25 cellular contexts compared by ENCODE assay signal in the genomic region with DNA sequence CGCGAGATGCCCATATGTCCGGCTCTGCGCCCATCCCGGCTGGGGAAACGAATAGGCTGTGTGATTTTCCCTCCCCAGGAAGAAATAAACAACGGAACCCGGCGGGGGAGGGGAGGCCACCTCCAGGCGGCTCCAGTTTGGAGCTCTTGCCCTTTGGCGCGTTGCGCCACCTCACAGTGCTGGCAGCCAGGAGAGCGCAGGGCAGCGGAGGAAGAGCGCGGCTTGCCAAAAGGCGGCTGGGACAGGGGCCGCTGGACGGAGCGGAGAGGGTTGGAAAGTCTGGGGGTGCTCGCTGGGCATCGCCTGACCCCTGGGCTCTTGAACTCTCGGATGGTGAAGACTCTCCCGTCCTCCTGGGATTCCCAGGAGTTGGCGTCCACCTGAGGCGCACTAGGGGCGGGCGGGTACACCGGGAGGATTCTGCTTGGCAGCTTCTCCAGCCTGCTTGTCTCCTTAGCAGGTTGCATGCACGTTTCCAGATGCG. TPM values are rescaled to one million over a fixed set of nuclear protein-coding genes. Genes with fewer than 3 reads are reported as not detected.
"Had no signal": no experiment of that assay in that cellular context is flagged by ENCODE, and none has a peak within 500 bp of the region (broad histone marks: within the 10 kb centered on the region; RNA-seq: fewer than 3 reads in every experiment).

No MANE protein-coding gene starts in this region.

- H3K36me3 ChIP-seq: brain microvascular endothelial cell, heart right ventricle, prostate gland had no signal

- H3K4me2 ChIP-seq: smooth muscle cell had no signal

- H3K27ac ChIP-seq: brain microvascular endothelial cell, epithelial cell of prostate, heart right ventricle, prostate gland had no signal

- H3K9me3 ChIP-seq: heart right ventricle, prostate gland had no signal

- FAIRE-seq: frontal cortex had no signal

- DNase-seq: activated CD4-positive, CD25-positive, alpha-beta regulatory T cell treated with anti-CD3 and anti-CD28 coated beads, Interleukin-2, amount 50 U/mL, for 72 hours; activated naive CD4-positive, alpha-beta T cell treated with Interleukin-2 at 50 U/mL for 16 hours; activated T-cell treated with anti-CD3 and anti-CD28 coated beads for 4 hours; anterior cingulate cortex; brain microvascular endothelial cell; cerebellar nuclear complex; effector memory CD8-positive, alpha-beta T cell; heart right ventricle; left ventricle myocardium superior; naive thymus-derived CD8-positive, alpha-beta T cell; nucleus accumbens; right cardiac atrium; stimulated activated CD4-positive, alpha-beta T cell treated with anti-CD3 and anti-CD28 coated beads, Interleukin-4, amount 100 ng/mL, for 4 hours; stimulated activated CD8-positive, alpha-beta memory T cell treated with anti-CD3 and anti-CD28 coated beads, Interleukin-4, amount 100 ng/mL, for 48 hours; stimulated activated naive CD8-positive, alpha-beta T cell treated with anti-CD3 and anti-CD28 coated beads, Interleukin-15, Interleukin-2, amounts not matched to agents 100 U/mL and 50 U/mL, for 24 hours; T-helper 1 cell; T1000 had no signal

- H3K4me3 ChIP-seq: heart right ventricle, prostate gland, smooth muscle cell had no signal

- H3K4me1 ChIP-seq: prostate gland had no signal

RNA-seq across cellular contexts. Expression of a gene that starts 5.3 kb away (rescaled TPM):
- total RNA-seq: activated CD8-positive, alpha-beta memory T cell treated with anti-CD3 and anti-CD28 coated beads for 36 hours; fibroblast of lung; frontal cortex; kidney epithelial cell; left ventricle myocardium superior; mucosa of gallbladder; naive thymus-derived CD8-positive, alpha-beta T cell; prostate gland; right cardiac atrium; smooth muscle cell had no signal
- polyA plus RNA-seq: fibroblast of lung, heart right ventricle, right cardiac atrium, smooth muscle cell had no signal
